ENCODE assay signal across 30 cellular contexts in genomic region chr3:168624892-168625291, GRCh38.
"Had no signal": no experiment of that assay in that cellular context is flagged by ENCODE, and none has a peak within 500 bp of the region (broad histone marks: within the 10 kb centered on the region; RNA-seq: fewer than 3 reads in every experiment).

No MANE protein-coding gene starts in this region.

- H3K79me2 ChIP-seq: parathyroid adenoma had no signal

- H3K9me3 Mint-ChIP-seq: activated naive CD8-positive, alpha-beta T cell treated with anti-CD3 and anti-CD28 coated beads for 36 hours; mesothelial cell of epicardium; naive B cell had no signal

- H3K4me1 ChIP-seq: adrenal gland, body of pancreas, heart right ventricle, parathyroid adenoma, testis, uterus had no signal

- H3K4me3 Mint-ChIP-seq: activated naive CD8-positive, alpha-beta T cell treated with anti-CD3 and anti-CD28 coated beads for 36 hours; effector memory CD8-positive, alpha-beta T cell; mesothelial cell of epicardium; naive B cell had no signal

- H3K27ac ChIP-seq: adrenal gland, body of pancreas, coronary artery, heart right ventricle, parathyroid adenoma, testis, uterus, VCaP had no signal

- H3K9ac ChIP-seq: parathyroid adenoma had no signal

- ATAC-seq: activated CD4-positive, CD25-positive, alpha-beta regulatory T cell treated with anti-CD3 and anti-CD28 coated beads, Interleukin-2, amount 50 U/mL, for 24 hours; body of pancreas; effector memory CD8-positive, alpha-beta T cell; esophagus mucosa; left colon; right cardiac atrium had no signal

- H3K36me3 ChIP-seq: adrenal gland, heart right ventricle, uterus had no signal

- H3K36me3 Mint-ChIP-seq: activated naive CD8-positive, alpha-beta T cell treated with anti-CD3 and anti-CD28 coated beads for 36 hours; naive B cell had no signal

- H3K4me1 Mint-ChIP-seq: activated naive CD8-positive, alpha-beta T cell treated with anti-CD3 and anti-CD28 coated beads for 36 hours; naive B cell had no signal

- DNase-seq: activated CD4-positive, alpha-beta T cell treated with anti-CD3 and anti-CD28 coated beads for 48 hours; activated CD4-positive, alpha-beta T cell treated with anti-CD3 and anti-CD28 coated beads, Interleukin-2, amount 50 U/mL, for 48 hours; activated CD8-positive, alpha-beta memory T cell treated with anti-CD3 and anti-CD28 coated beads for 24 hours; activated effector memory CD4-positive, alpha-beta T cell treated with Interleukin-2 at 50 U/mL for 16 hours; activated naive CD4-positive, alpha-beta T cell treated with Interleukin-2 at 50 U/mL for 16 hours; activated naive CD8-positive, alpha-beta T cell treated with anti-CD3 and anti-CD28 coated beads for 36 hours; adrenal gland; aorta; body of pancreas; effector memory CD8-positive, alpha-beta T cell; foreskin fibroblast; heart right ventricle; left colon; mammary epithelial cell; naive B cell; occipital lobe; right cardiac atrium; stimulated activated CD4-positive, alpha-beta T cell treated with anti-CD3 and anti-CD28 coated beads, Interleukin-2, amount 100 ng/mL, for 48 hours; stimulated activated naive CD4-positive, alpha-beta T cell treated with Interleukin-2 at 50 U/mL for 16 hours; testis; trophoblast cell; uterus had no signal

- H3K27ac Mint-ChIP-seq: activated naive CD8-positive, alpha-beta T cell treated with anti-CD3 and anti-CD28 coated beads for 36 hours; effector memory CD8-positive, alpha-beta T cell; naive B cell had no signal

- H3K9me3 ChIP-seq: adrenal gland, body of pancreas, heart right ventricle, testis, uterus had no signal

- H3K27me3 ChIP-seq: adrenal gland, body of pancreas, testis, uterus had no signal

- H3K4me3 ChIP-seq: adrenal gland, body of pancreas, coronary artery, heart right ventricle, testis, uterus had no signal

- FAIRE-seq: endothelial cell of umbilical vein, keratinocyte had no signal

- H3K27me3 Mint-ChIP-seq: activated naive CD8-positive, alpha-beta T cell treated with anti-CD3 and anti-CD28 coated beads for 36 hours; effector memory CD8-positive, alpha-beta T cell; naive B cell had no signal

- H2AFZ ChIP-seq: parathyroid adenoma had no signal
